9 cellular contexts compared by ENCODE assay signal in genomic region chr12:100987552-100988277, GRCh38.
DNase-seq lines count a peak whose midpoint lies in the region; ATAC-seq lines count a peak whose summit lies in the region.
"Had no signal": no experiment of that assay in that cellular context is flagged by ENCODE, and none has a peak within 500 bp of the region (broad histone marks: within the 10 kb centered on the region; RNA-seq: fewer than 3 reads in every experiment).

No MANE protein-coding gene starts in this region.

- H3K4me3 Mint-ChIP-seq in activated T-cell treated with anti-CD3 and anti-CD28 coated beads, Interleukin-2, amount 50 U/mL, for 72 hours = no peak overlapping the region
- peak overlapping the region; percentile 33 for H3K4me3 Mint-ChIP-seq in T-helper 2 cell treated with Interferon-gamma antibody and Interleukin-4, amounts not matched to agents 5 μg/mL and 100 μg/mL, for 36 hours
- H3K4me3 Mint-ChIP-seq: stimulated activated naive CD8-positive, alpha-beta T cell treated with anti-CD3 and anti-CD28 coated beads, Interleukin-15, Interleukin-2, amounts not matched to agents 100 ng/mL and 50 ng/mL, for 24 hours had no signal

- H3K9ac ChIP-seq in iPS-20b (ENCODE audit: low read depth, low read length) = peak overlapping the region; percentile 71; the same call in 1 of the 2 replicates

- H3K27ac ChIP-seq in iPS-20b (ENCODE audit: low read length) = peak overlapping the region; percentile 57

- no peaks in the 10 kb centered on the region for H3K4me1 Mint-ChIP-seq in activated T-cell treated with anti-CD3 and anti-CD28 coated beads, Interleukin-2, amount 50 U/mL, for 72 hours (ENCODE audit: low read depth)
- peaks cover 3% of the 10 kb centered on the region for H3K4me1 Mint-ChIP-seq in T-helper 2 cell treated with Interferon-gamma antibody and Interleukin-4, amounts not matched to agents 5 μg/mL and 100 μg/mL, for 36 hours (ENCODE audit: low read depth)

- peaks cover 22% of the 10 kb centered on the region for H3K4me1 ChIP-seq in iPS-20b (ENCODE audit: insufficient read depth, low read length)

- peaks cover 0 to 4% of the 10 kb centered on the region in 2 donors for H3K36me3 Mint-ChIP-seq in activated T-cell treated with anti-CD3 and anti-CD28 coated beads, Interleukin-2, amount 50 U/mL, for 72 hours (ENCODE audit: insufficient read depth in 2 of 2)
- H3K36me3 Mint-ChIP-seq in T-helper 2 cell treated with Interferon-gamma antibody and Interleukin-4, amounts not matched to agents 5 μg/mL and 100 μg/mL, for 36 hours (ENCODE audit: low read depth) = no peaks in the 10 kb centered on the region

- peaks cover 0 to 9% of the 10 kb centered on the region in 2 donors for H3K9me3 Mint-ChIP-seq in activated T-cell treated with anti-CD3 and anti-CD28 coated beads, Interleukin-2, amount 50 U/mL, for 72 hours
- H3K9me3 Mint-ChIP-seq in T-helper 2 cell treated with Interferon-gamma antibody and Interleukin-4, amounts not matched to agents 5 μg/mL and 100 μg/mL, for 36 hours = peaks cover 6% of the 10 kb centered on the region

- peak; percentile 1 for DNase-seq in activated T-cell treated with anti-CD3 and anti-CD28 coated beads, Interleukin-2, amount 50 U/mL, for 72 hours
- DNase-seq in activated T-cell treated with anti-CD3 and anti-CD28 coated beads, Interleukin-2, amount 50 U/mL, for 48 hours = no peak
- DNase-seq in HPDE6-E6E7 (ENCODE audit: extremely low spot score) (peak; percentile 37), Right ventricle myocardium inferior (ENCODE audit: missing footprints) (no peak), DMS114 treated with DMSO at 0.1 percent for 48 hours (lab: John Stamatoyannopoulos, UW; ENCODE audit: unreplicated experiment) (no peak)
- DNase-seq in T-helper 2 cell treated with Interferon-gamma antibody and Interleukin-4, amounts not matched to agents 5 μg/mL and 100 μg/mL, for 36 hours (ENCODE audit: low spot score) = peak; percentile 4

- no peaks in the 10 kb centered on the region for H3K27me3 Mint-ChIP-seq in activated T-cell treated with anti-CD3 and anti-CD28 coated beads, Interleukin-2, amount 50 U/mL, for 72 hours (ENCODE audit: low read depth)
- H3K27me3 Mint-ChIP-seq in T-helper 2 cell treated with Interferon-gamma antibody and Interleukin-4, amounts not matched to agents 5 μg/mL and 100 μg/mL, for 36 hours (ENCODE audit: low read depth) = no peaks in the 10 kb centered on the region
- H3K27me3 Mint-ChIP-seq: stimulated activated naive CD8-positive, alpha-beta T cell treated with anti-CD3 and anti-CD28 coated beads, Interleukin-15, Interleukin-2, amounts not matched to agents 100 ng/mL and 50 ng/mL, for 24 hours had no signal

- H3K27ac Mint-ChIP-seq in activated T-cell treated with anti-CD3 and anti-CD28 coated beads, Interleukin-2, amount 50 U/mL, for 72 hours = no peak overlapping the region
- H3K27ac Mint-ChIP-seq in T-helper 2 cell treated with Interferon-gamma antibody and Interleukin-4, amounts not matched to agents 5 μg/mL and 100 μg/mL, for 36 hours = no peak overlapping the region
- H3K27ac Mint-ChIP-seq: stimulated activated naive CD8-positive, alpha-beta T cell treated with anti-CD3 and anti-CD28 coated beads, Interleukin-15, Interleukin-2, amounts not matched to agents 100 ng/mL and 50 ng/mL, for 24 hours had no signal

- no peaks in the 10 kb centered on the region for H3K9me3 ChIP-seq in iPS-20b (ENCODE audit: insufficient read depth, low read depth, low read length)

- H3K4me3 ChIP-seq in iPS-20b (ENCODE audit: low read length) = peak overlapping the region; percentile 46; the same call in 1 of the 2 replicates

- no peaks in the 10 kb centered on the region for H3K36me3 ChIP-seq in iPS-20b (ENCODE audit: insufficient read depth, low read depth, low read length)

- peak; percentile 37 to 55 for ATAC-seq in activated T-cell treated with anti-CD3 and anti-CD28 coated beads, Interleukin-2, amount 50 U/mL, for 72 hours (replicated peaks in 1 of 2)
- ATAC-seq in GM21723 (IDR thresholded peaks at IDR 0.05; ENCODE audit: unreplicated experiment) (peak; percentile 98), Right ventricle myocardium inferior (no peak)

- intact Hi-C loops in Right ventricle myocardium inferior (cut with DNase I) = no loop called here

- H3K27me3 ChIP-seq in iPS-20b (ENCODE audit: insufficient read depth, low read length) = no peaks in the 10 kb centered on the region

Comparison
In these comparisons a context has a peak if more than half of its experiments do, and no peak if none do; other contexts are left out.
1. DNase-seq: peak in activated T-cell treated with anti-CD3 and anti-CD28 coated beads, Interleukin-2, amount 50 U/mL, for 72 hours (2 of 2), HPDE6-E6E7 (single experiment) and T-helper 2 cell treated with Interferon-gamma antibody and Interleukin-4, amounts not matched to agents 5 μg/mL and 100 μg/mL, for 36 hours (single experiment); none in activated T-cell treated with anti-CD3 and anti-CD28 coated beads, Interleukin-2, amount 50 U/mL, for 48 hours (0 of 2), Right ventricle myocardium inferior (single experiment) and DMS114 treated with DMSO at 0.1 percent for 48 hours (single experiment).